In genomic region chr10:119268871-119269506, GRCh38 we compare ENCODE assay signal across 8 cellular contexts.
A peak's percentile ranks its signal among the peaks of the same experiment; 100 is the strongest.
DNase-seq lines count a peak whose midpoint lies in the region; ATAC-seq, FAIRE-seq and TF ChIP-seq lines count a peak whose summit lies in the region.

No MANE protein-coding gene starts in this region.

- no peak for FAIRE-seq in H54 (lab: Jason Lieb, UNC)

- 51 to 70% (median 67%) methylated on average over 9 to 11 of the region's 11 CpGs for WGBS in stomach, 5 donors
- WGBS in mammary epithelial cell (ENCODE audit: low coverage, missing lambda C conversion rate), result 90% methylated on average over 9 of the region's 11 CpGs

- no peaks in the 10 kb centered on the region for H3K79me2 ChIP-seq in mammary epithelial cell (ENCODE audit: insufficient read depth, low read length)

- TF ChIP-seq CTCF in left lung (IDR thresholded peaks at IDR 0.05) (no peak), stomach (IDR thresholded peaks at IDR 0.05) (no peak), mammary epithelial cell (conservative IDR thresholded peaks at IDR 0.05 in 1 of 2, IDR thresholded peaks at IDR 0.05 in 1 of 2; ENCODE audit: extremely low read depth in 1 of 2, insufficient read depth in 1 of 2, low read depth in 1 of 2, low read length in 2 of 2) (no peak)

- dilution Hi-C loops in mammary epithelial cell (cut with HindIII; ENCODE audit: low sequenced_read_pairs), result no loop called here

- TF ChIP-seq EP300 in stomach (IDR thresholded peaks at IDR 0.05), result no peak

- CTCF ChIA-PET in mammary epithelial cell (lab: Charles Lee; ENCODE audit: low non-redundant PET), result no interaction called here

- no peaks in the 10 kb centered on the region for H3K27me3 ChIP-seq in left lung
- no peaks in the 10 kb centered on the region for H3K27me3 ChIP-seq in stomach
- no peaks in the 10 kb centered on the region for H3K27me3 ChIP-seq in mammary epithelial cell (ENCODE audit: insufficient read depth, low read length)

- H3K4me1 ChIP-seq in left lung (peaks cover 25 to 68% of the 10 kb centered on the region in 2 donors), stomach (peaks cover 66 to 87% (median 74%) of the 10 kb centered on the region in 4 donors), mammary epithelial cell (ENCODE audit: insufficient read depth, low read length) (peaks cover 10% of the 10 kb centered on the region)

- no peaks in the 10 kb centered on the region for H4K20me1 ChIP-seq in mammary epithelial cell (ENCODE audit: insufficient read depth, low read length)

- H3K27ac ChIP-seq in left lung (peak overlapping the region; percentile 57 to 90), stomach (peak overlapping the region; percentile 67 to 92 (median 89)), mammary epithelial cell (ENCODE audit: insufficient read depth, low read depth, low read length) (no peak overlapping the region)

- no peak overlapping the region for H3K9ac ChIP-seq in mammary epithelial cell (ENCODE audit: insufficient read depth, low read length)

- no peak overlapping the region for H2AFZ ChIP-seq in mammary epithelial cell (ENCODE audit: low read depth, low read length)

- DNase-seq in GM19240 (ENCODE audit: insufficient read length, low spot score) (peak; percentile 77), activated T-cell treated with anti-CD3 and anti-CD28 coated beads for 1 hour (ENCODE audit: low read depth) (peak; percentile 47), left lung (no peak), stomach (no peak), mammary epithelial cell (no peak), DMS79 treated with DMSO at 0.1 percent for 48 hours (lab: John Stamatoyannopoulos, UW) (no peak), H54 (ENCODE audit: insufficient read length, low spot score) (no peak)

- H3K4me2 ChIP-seq in mammary epithelial cell (ENCODE audit: insufficient read depth, low read depth, low read length), result no peak overlapping the region

- intact Hi-C loops in left lung (cut with DNase I) (no loop called here), stomach (cut with DNase I; ENCODE audit: low total_unique reads) (no loop called here), mammary epithelial cell (cut with micrococcal nuclease) (no loop called here)

- H3K36me3 ChIP-seq in left lung, result no peaks in the 10 kb centered on the region
- H3K36me3 ChIP-seq in stomach, result peaks cover 0 to 9% (median 0%) of the 10 kb centered on the region in 4 donors
- no peaks in the 10 kb centered on the region for H3K36me3 ChIP-seq in mammary epithelial cell (ENCODE audit: insufficient read depth, low read length)

- no peak overlapping the region for H3K4me3 ChIP-seq in left lung
- no peak overlapping the region for H3K4me3 ChIP-seq in stomach
- no peak overlapping the region for H3K4me3 ChIP-seq in mammary epithelial cell (replicated peaks in 1 of 3; ENCODE audit: insufficient read depth in 1 of 3, low read depth in 2 of 3, low read length in 3 of 3)

- TF ChIP-seq POLR2A in stomach (IDR thresholded peaks at IDR 0.05) (no peak), H54 (IDR thresholded peaks at IDR 0.05; ENCODE audit: low read depth, low read length) (no peak)

- ATAC-seq in HG03175 (IDR thresholded peaks at IDR 0.05; ENCODE audit: unreplicated experiment) (peak; percentile 74), left lung (no peak)

- no TSS peak for BruUV-seq in mammary epithelial cell (replicated peaks; lab: Mats Ljungman, UMichigan)

- in situ Hi-C loops in mammary epithelial cell (cut with MboI; ENCODE audit: low sequenced_read_pairs in 2 of 2), result no loop called here

- H3K9me3 ChIP-seq in left lung (no peaks in the 10 kb centered on the region), stomach (no peaks in the 10 kb centered on the region), mammary epithelial cell (replicated peaks; ENCODE audit: insufficient read depth, low read length) (no peaks in the 10 kb centered on the region)

Comparison
In these comparisons a context has a peak if more than half of its experiments do, and no peak if none do; other contexts are left out.
1. DNase-seq: peak in GM19240 (single experiment) and activated T-cell treated with anti-CD3 and anti-CD28 coated beads for 1 hour (single experiment); none in left lung (0 of 2), stomach (single experiment), mammary epithelial cell (single experiment), DMS79 treated with DMSO at 0.1 percent for 48 hours (single experiment) and H54 (single experiment).